Comparison of ENCODE assay signal across 18 cellular contexts in the genomic region with DNA sequence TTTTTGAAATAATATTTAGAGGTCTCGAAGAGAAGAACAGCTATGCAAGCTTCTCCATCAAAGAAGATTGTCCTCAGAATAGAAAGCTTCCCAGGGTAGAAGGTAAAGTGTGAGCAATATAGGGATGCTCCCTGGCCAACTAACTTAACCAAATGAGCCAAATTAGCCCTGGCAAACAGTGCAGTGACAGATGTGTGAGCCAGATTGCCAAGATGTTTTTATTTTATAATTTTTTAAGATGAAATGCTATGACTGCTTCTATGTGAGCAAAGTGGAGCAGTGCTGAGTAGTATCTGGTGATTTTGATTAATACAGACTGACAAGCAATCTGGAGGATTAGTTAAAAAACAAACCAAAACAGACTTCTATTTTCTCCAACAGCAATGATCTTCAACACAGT.
"Had no signal": no experiment of that assay in that cellular context is flagged by ENCODE, and none has a peak within 500 bp of the region (broad histone marks: within the 10 kb centered on the region; RNA-seq: fewer than 3 reads in every experiment).

No MANE protein-coding gene starts in this region.

- H3K4me3 ChIP-seq: hepatocyte, pancreas, vagina had no signal

- H3K79me2 ChIP-seq: hepatocyte had no signal

- H3K4me2 ChIP-seq: hepatocyte had no signal

- ATAC-seq: left ventricle myocardium superior, pancreas, right cardiac atrium had no signal

- H3K27ac ChIP-seq: hepatocyte, pancreas, vagina had no signal

- FAIRE-seq: endothelial cell of umbilical vein, pancreas, small intestine had no signal

- DNase-seq: effector CD4-positive, alpha-beta T cell; endodermal cell; erythroblast; foreskin melanocyte; head of caudate nucleus; left colon; left ventricle myocardium superior; mesendoderm; naive B cell; occipital lobe; pancreas; right cardiac atrium; small intestine; stimulated activated CD4-positive, alpha-beta T cell treated with anti-CD3 and anti-CD28 coated beads, Interleukin-12 subunit alpha, Interleukin-12 subunit beta, amount 100 ng/mL, for 4 hours; stimulated activated naive CD4-positive, alpha-beta T cell treated with Interleukin-2 at 50 U/mL for 16 hours had no signal

- H3K9me3 ChIP-seq: pancreas, vagina had no signal

- H3K27me3 ChIP-seq: pancreas, vagina had no signal

- H2AFZ ChIP-seq: hepatocyte had no signal

- H3K36me3 ChIP-seq: pancreas, vagina had no signal

- H3K4me1 ChIP-seq: pancreas had no signal
